ENCODE assay signal across 9 cellular contexts in the genomic region with DNA sequence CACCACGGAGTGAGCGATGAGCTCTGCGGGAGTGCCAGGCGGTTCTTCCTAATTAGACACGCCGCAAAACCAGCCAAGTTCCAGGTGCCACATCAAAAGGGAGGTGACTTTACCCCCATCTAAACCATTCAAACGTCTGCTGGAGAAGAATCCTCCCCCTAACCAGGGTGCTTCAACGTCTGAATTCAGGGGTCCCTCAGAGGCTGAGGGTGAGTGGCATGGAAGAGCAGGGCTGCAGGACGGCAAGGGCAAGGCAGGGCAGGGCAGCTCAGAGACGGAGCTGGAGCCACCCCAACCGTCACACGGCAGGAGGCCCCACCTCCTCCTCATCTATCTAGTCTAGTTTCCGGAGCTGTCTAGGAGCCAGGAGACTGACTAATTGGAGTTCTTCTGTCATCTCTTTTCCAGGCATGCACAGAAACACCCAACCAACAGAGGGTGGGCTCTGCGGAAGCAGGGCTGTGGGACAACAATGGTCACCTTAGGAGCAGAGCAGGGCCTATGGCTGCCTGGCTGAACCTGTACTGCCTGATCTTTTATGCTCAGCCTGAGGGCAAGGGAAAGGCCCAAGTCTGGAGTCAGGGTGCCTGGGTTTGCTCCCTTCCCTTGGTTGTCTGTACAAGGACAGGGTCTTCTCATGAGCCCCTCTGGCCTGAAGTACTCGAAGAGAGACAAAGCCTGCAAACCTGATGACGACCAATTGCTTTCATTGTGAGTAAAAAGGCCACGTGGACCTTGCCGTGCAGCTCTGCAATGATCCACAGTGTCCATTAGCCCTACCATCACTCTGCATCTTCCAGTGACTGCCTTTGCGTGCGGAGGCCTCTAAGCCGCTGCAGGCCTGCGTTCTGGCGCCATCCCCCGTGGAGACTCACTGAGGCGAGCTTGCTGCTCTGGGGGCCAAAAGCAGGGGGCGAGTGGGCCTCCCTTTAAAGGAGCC.
DNase-seq lines count a peak whose midpoint lies in the region; ATAC-seq lines count a peak whose summit lies in the region.
"Had no signal": no experiment of that assay in that cellular context is flagged by ENCODE, and none has a peak within 500 bp of the region (broad histone marks: within the 10 kb centered on the region; RNA-seq: fewer than 3 reads in every experiment).

No MANE protein-coding gene starts in this region.

- no peaks in the 10 kb centered on the region for H3K9me3 Mint-ChIP-seq in activated naive CD4-positive, alpha-beta T cell treated with anti-CD3 and anti-CD28 coated beads, Interleukin-2, amount 10 ng/mL, durations not matched to agents 7 days and 5 days

- DNase-seq in activated naive CD4-positive, alpha-beta T cell treated with anti-CD3 and anti-CD28 coated beads, Interleukin-2, amount 10 ng/mL, durations not matched to agents 7 days and 5 days = no peak
- no peak for DNase-seq in activated naive CD4-positive, alpha-beta T cell treated with anti-CD3 and anti-CD28 coated beads, Interleukin-2, amount 50 U/mL, for 16 hours
- DNase-seq in SK-N-DZ (ENCODE audit: low spot score) (peak; percentile 29), Right ventricle myocardium inferior (ENCODE audit: missing footprints) (no peak), D341Med (ENCODE audit: low spot score) (no peak), NCI-H1048 (lab: John Stamatoyannopoulos, UW) (no peak)
- DNase-seq in activated CD4-positive, CD25-positive, alpha-beta regulatory T cell (lab: John Stamatoyannopoulos, UW) = no peak

- intact Hi-C loops in Right ventricle myocardium inferior (cut with DNase I) = loop anchor here (5.0 kb wide), 3 partner anchors 33 to 82 kb away; a partner anchor contains a TSS

- H3K27me3 Mint-ChIP-seq in activated naive CD4-positive, alpha-beta T cell treated with anti-CD3 and anti-CD28 coated beads, Interleukin-2, amount 10 ng/mL, durations not matched to agents 7 days and 5 days = peaks cover under 1% of the 10 kb centered on the region

- CTCF ChIA-PET in activated naive CD4-positive, alpha-beta T cell treated with anti-CD3 and anti-CD28 coated beads, Interleukin-2, amount 10 ng/mL, durations not matched to agents 7 days and 5 days (lab: Charles Lee) = interaction anchor here (0.6 to 0.9 kb wide), 2 partner anchors 18 to 1226 kb away, joined by 3 read pairs; no protein-coding TSS in a partner anchor

- H3K27ac Mint-ChIP-seq in activated naive CD4-positive, alpha-beta T cell treated with anti-CD3 and anti-CD28 coated beads, Interleukin-2, amount 10 ng/mL, durations not matched to agents 7 days and 5 days = peak overlapping the region; percentile 52

- no peak overlapping the region for H3K4me3 Mint-ChIP-seq in activated naive CD4-positive, alpha-beta T cell treated with anti-CD3 and anti-CD28 coated beads, Interleukin-2, amount 10 ng/mL, durations not matched to agents 7 days and 5 days

- H3K4me1 Mint-ChIP-seq in activated naive CD4-positive, alpha-beta T cell treated with anti-CD3 and anti-CD28 coated beads, Interleukin-2, amount 10 ng/mL, durations not matched to agents 7 days and 5 days = peaks cover 8% of the 10 kb centered on the region

- peak overlapping the region; percentile 88 for H3K27ac ChIP-seq in temporal lobe (ENCODE audit: low read depth, low read length)
- H3K27ac ChIP-seq: BLaER1 treated with 17β-estradiol and CSF1 and Interleukin-3, amounts not matched to agents 10 nM and 100 nM had no signal

- peak; percentile 68 for ATAC-seq in Right ventricle myocardium inferior

- no peaks in the 10 kb centered on the region for H3K36me3 Mint-ChIP-seq in activated naive CD4-positive, alpha-beta T cell treated with anti-CD3 and anti-CD28 coated beads, Interleukin-2, amount 10 ng/mL, durations not matched to agents 7 days and 5 days
